In the genomic region with DNA sequence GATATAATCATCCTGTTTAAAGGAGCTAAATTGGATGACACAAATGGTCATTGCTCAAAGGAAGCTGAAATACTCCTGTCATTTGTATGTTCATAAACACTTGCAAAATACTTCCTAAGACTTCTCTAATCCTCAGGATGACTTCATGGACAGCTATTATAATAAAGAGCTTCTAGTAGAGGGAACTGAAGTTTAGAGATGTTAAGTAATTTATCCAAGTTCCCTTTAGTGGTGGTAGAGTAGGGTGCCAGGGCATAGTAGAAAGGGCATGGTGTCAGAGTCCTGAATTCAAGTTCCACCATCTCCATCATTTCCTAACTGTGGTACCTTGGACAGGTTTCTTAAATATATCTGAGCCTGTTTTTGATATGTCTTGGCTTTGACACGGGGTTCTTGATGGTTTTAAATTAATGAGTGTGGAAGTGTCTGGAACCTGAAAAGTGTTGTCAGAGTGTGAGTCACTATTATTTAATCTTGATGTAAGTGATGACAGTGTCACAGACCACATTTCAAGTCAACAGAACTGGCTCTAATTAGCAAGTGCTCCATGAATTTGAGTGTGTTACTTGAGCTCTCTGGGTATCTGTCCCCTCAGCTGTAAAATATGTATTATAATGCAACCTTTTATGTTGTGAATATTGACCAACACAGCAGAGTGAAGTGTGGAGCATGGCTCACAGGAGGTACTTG, we compare ENCODE assay signal across 23 cellular contexts. TPM values are rescaled to one million over a fixed set of nuclear protein-coding genes. Genes with fewer than 3 reads are reported as not detected.
DNase-seq lines count a peak whose midpoint lies in the region; ATAC-seq and TF ChIP-seq lines count a peak whose summit lies in the region.
"Had no signal": no experiment of that assay in that cellular context is flagged by ENCODE, and none has a peak within 500 bp of the region (broad histone marks: within the 10 kb centered on the region; RNA-seq: fewer than 3 reads in every experiment).

No MANE protein-coding gene starts in this region.

- no peak for TF ChIP-seq CTCF in omental fat pad (IDR thresholded peaks at IDR 0.05)

- ATAC-seq in effector memory CD8-positive, alpha-beta T cell (replicated peaks): peak; percentile 70
- peak; percentile 61 for ATAC-seq in stimulated activated naive CD8-positive, alpha-beta T cell treated with anti-CD3 and anti-CD28 coated beads, Interleukin-15, amount 100 ng/mL, for 72 hours
- ATAC-seq in GM18502 (IDR thresholded peaks at IDR 0.05; ENCODE audit: poor library complexity, unreplicated experiment) (no peak), omental fat pad (ENCODE audit: low FRiP score) (no peak)

- H3K27me3 Mint-ChIP-seq in activated naive CD8-positive, alpha-beta T cell: no peaks in the 10 kb centered on the region
- H3K27me3 Mint-ChIP-seq in activated naive CD8-positive, alpha-beta T cell treated with anti-CD3 and anti-CD28 coated beads for 36 hours: no peaks in the 10 kb centered on the region
- no peaks in the 10 kb centered on the region for H3K27me3 Mint-ChIP-seq in effector memory CD8-positive, alpha-beta T cell
- H3K27me3 Mint-ChIP-seq in stimulated activated naive CD8-positive, alpha-beta T cell treated with anti-CD3 and anti-CD28 coated beads, Interleukin-15, amount 100 ng/mL, for 72 hours: no peaks in the 10 kb centered on the region

- H3K4me1 Mint-ChIP-seq in activated naive CD8-positive, alpha-beta T cell (ENCODE audit: low read depth): peaks cover 34% of the 10 kb centered on the region
- peaks cover 36% of the 10 kb centered on the region for H3K4me1 Mint-ChIP-seq in activated naive CD8-positive, alpha-beta T cell treated with anti-CD3 and anti-CD28 coated beads for 36 hours
- H3K4me1 Mint-ChIP-seq in effector memory CD8-positive, alpha-beta T cell (ENCODE audit: low read depth in 2 of 2): peaks cover 4 to 12% of the 10 kb centered on the region in 2 donors
- H3K4me1 Mint-ChIP-seq in stimulated activated naive CD8-positive, alpha-beta T cell treated with anti-CD3 and anti-CD28 coated beads, Interleukin-15, amount 100 ng/mL, for 72 hours: peaks cover 40% of the 10 kb centered on the region

- H3K9me3 Mint-ChIP-seq in activated naive CD8-positive, alpha-beta T cell (ENCODE audit: low read depth): no peaks in the 10 kb centered on the region
- peaks cover 2% of the 10 kb centered on the region for H3K9me3 Mint-ChIP-seq in activated naive CD8-positive, alpha-beta T cell treated with anti-CD3 and anti-CD28 coated beads for 36 hours
- no peaks in the 10 kb centered on the region for H3K9me3 Mint-ChIP-seq in effector memory CD8-positive, alpha-beta T cell
- peaks cover under 1% of the 10 kb centered on the region in 2 donors for H3K9me3 Mint-ChIP-seq in stimulated activated naive CD8-positive, alpha-beta T cell treated with anti-CD3 and anti-CD28 coated beads, Interleukin-15, amount 100 ng/mL, for 72 hours
- H3K9me3 Mint-ChIP-seq: activated naive CD4-positive, alpha-beta T cell treated with anti-CD3 and anti-CD28 coated beads, Interleukin-2, amount 50 U/mL, for 72 hours; IgD-negative memory B cell had no signal

- DNase-seq in activated naive CD8-positive, alpha-beta T cell treated with anti-CD3 and anti-CD28 coated beads for 36 hours: no peak
- peak; percentile 61 for DNase-seq in NCI-H2029 (lab: John Stamatoyannopoulos, UW)
- no peak for DNase-seq in effector memory CD8-positive, alpha-beta T cell
- DNase-seq in stimulated activated naive CD8-positive, alpha-beta T cell treated with anti-CD3 and anti-CD28 coated beads, Interleukin-15, amount 100 ng/mL, for 72 hours: no peak
- no peak for DNase-seq in NCI-H526 (lab: John Stamatoyannopoulos, UW)
- no peak for DNase-seq in omental fat pad (ENCODE audit: low spot score)
- DNase-seq: activated CD4-positive, alpha-beta T cell treated with anti-CD3 and anti-CD28 coated beads, Interleukin-2, amount 50 U/mL, for 1 hour; COR-L47; erythroblast; left ventricle myocardium inferior; NCI-H1048; NCI-H2107; NCI-H69; sigmoid colon; SK-N-SH; stomach had no signal

- H3K27ac Mint-ChIP-seq in activated naive CD8-positive, alpha-beta T cell: peak overlapping the region; percentile 16
- H3K27ac Mint-ChIP-seq in activated naive CD8-positive, alpha-beta T cell treated with anti-CD3 and anti-CD28 coated beads for 36 hours: no peak overlapping the region
- peak overlapping the region in 1 of 2 donors; percentile 72 for H3K27ac Mint-ChIP-seq in effector memory CD8-positive, alpha-beta T cell
- no peak overlapping the region for H3K27ac Mint-ChIP-seq in stimulated activated naive CD8-positive, alpha-beta T cell treated with anti-CD3 and anti-CD28 coated beads, Interleukin-15, amount 100 ng/mL, for 72 hours
- H3K27ac Mint-ChIP-seq: activated naive CD4-positive, alpha-beta T cell treated with anti-CD3 and anti-CD28 coated beads, Interleukin-2, amount 50 U/mL, for 72 hours; IgD-negative memory B cell had no signal

- peaks cover 2% of the 10 kb centered on the region for H3K36me3 Mint-ChIP-seq in activated naive CD8-positive, alpha-beta T cell
- peaks cover 2% of the 10 kb centered on the region for H3K36me3 Mint-ChIP-seq in activated naive CD8-positive, alpha-beta T cell treated with anti-CD3 and anti-CD28 coated beads for 36 hours
- no peaks in the 10 kb centered on the region for H3K36me3 Mint-ChIP-seq in effector memory CD8-positive, alpha-beta T cell (ENCODE audit: insufficient read depth)
- H3K36me3 Mint-ChIP-seq: activated naive CD4-positive, alpha-beta T cell treated with anti-CD3 and anti-CD28 coated beads, Interleukin-2, amount 50 U/mL, for 72 hours; IgD-negative memory B cell had no signal

- no peak overlapping the region for H3K4me3 Mint-ChIP-seq in activated naive CD8-positive, alpha-beta T cell
- H3K4me3 Mint-ChIP-seq in activated naive CD8-positive, alpha-beta T cell treated with anti-CD3 and anti-CD28 coated beads for 36 hours: no peak overlapping the region
- no peak overlapping the region for H3K4me3 Mint-ChIP-seq in effector memory CD8-positive, alpha-beta T cell
- H3K4me3 Mint-ChIP-seq in stimulated activated naive CD8-positive, alpha-beta T cell treated with anti-CD3 and anti-CD28 coated beads, Interleukin-15, amount 100 ng/mL, for 72 hours: no peak overlapping the region
- H3K4me3 Mint-ChIP-seq: IgD-negative memory B cell had no signal

RNA-seq across cellular contexts. Expression of a gene that starts 12.1 kb away (rescaled TPM):
- total RNA-seq in activated naive CD8-positive, alpha-beta T cell treated with anti-CD3 and anti-CD28 coated beads for 36 hours: under 1 TPM; 0.23 to 0.38 TPM
- total RNA-seq in omental fat pad: not detected
- total RNA-seq: dermis microvascular lymphatic vessel endothelial cell, osteocyte, sigmoid colon, ureter had no signal

Comparison
In these comparisons a context has a peak if more than half of its experiments do, and no peak if none do; other contexts are left out.
1. ATAC-seq: peak in effector memory CD8-positive, alpha-beta T cell (single experiment) and stimulated activated naive CD8-positive, alpha-beta T cell treated with anti-CD3 and anti-CD28 coated beads, Interleukin-15, amount 100 ng/mL, for 72 hours (single experiment); none in GM18502 (single experiment) and omental fat pad (single experiment).